8 cellular contexts compared by ENCODE assay signal in genomic region chr3:71130516-71131384, GRCh38.
A peak's percentile ranks its signal among the peaks of the same experiment; 100 is the strongest.
DNase-seq lines count a peak whose midpoint lies in the region; ATAC-seq, FAIRE-seq and TF ChIP-seq lines count a peak whose summit lies in the region.

No MANE protein-coding gene starts in this region.

- TF ChIP-seq CTCF in AG09309 (IDR thresholded peaks at IDR 0.05; ENCODE audit: control insufficient read depth, insufficient read depth, low read depth, low read length, missing control alignments) (no peak), body of pancreas (IDR thresholded peaks at IDR 0.05) (no peak)

- DNase-seq in AG09309 (ENCODE audit: low read depth): peak; percentile 29
- DNase-seq in T-helper 9 cell: peak; percentile 54
- DNase-seq in body of pancreas: peak; percentile 59 to 77 (median 68)
- DNase-seq in small intestine: peak; percentile 84
- DNase-seq in DMS 273 treated with DMSO at 0.1 percent for 48 hours (lab: John Stamatoyannopoulos, UW): no peak

- H3K36me3 ChIP-seq in body of pancreas (replicated peaks in 1 of 2; ENCODE audit: insufficient read depth in 1 of 2, low read depth in 2 of 2) (no peaks in the 10 kb centered on the region), small intestine (ENCODE audit: control insufficient read depth in 2 of 2, insufficient read depth in 2 of 2, low read length in 2 of 2) (no peaks in the 10 kb centered on the region)

- H3K4me1 ChIP-seq in body of pancreas: peaks cover 68% of the 10 kb centered on the region
- peaks cover 17 to 36% of the 10 kb centered on the region in 2 donors for H3K4me1 ChIP-seq in small intestine (ENCODE audit: control insufficient read depth in 2 of 2, insufficient read depth in 1 of 2, low read depth in 1 of 2, low read length in 1 of 2)

- no peak for FAIRE-seq in small intestine (lab: Jason Lieb, UNC)

- H3K4me3 ChIP-seq in AG09309 (ENCODE audit: control insufficient read depth, low read depth, low read length): peak overlapping the region; percentile 44
- peak overlapping the region; percentile 24 to 33 for H3K4me3 ChIP-seq in body of pancreas
- H3K4me3 ChIP-seq in iPS-18c (ENCODE audit: insufficient read depth, low read depth, low read length): 0 out of 2 replicates have a peak overlapping the region, but pooled peaks have one; percentile 15
- H3K4me3 ChIP-seq in small intestine (ENCODE audit: low read depth in 1 of 2, low read length in 2 of 2): peak overlapping the region; percentile 49 to 68

- H3K27ac Mint-ChIP-seq in IgD-negative memory B cell: peak overlapping the region; percentile 90 to 97 (median 94)

- H3K9me3 ChIP-seq in body of pancreas (no peaks in the 10 kb centered on the region), iPS-18c (ENCODE audit: control insufficient read depth, insufficient read depth, low read length) (no peaks in the 10 kb centered on the region), small intestine (ENCODE audit: control insufficient read depth, low read depth) (no peaks in the 10 kb centered on the region)

- H3K27ac ChIP-seq in body of pancreas: peak overlapping the region; percentile 68 to 87 (median 84)
- H3K27ac ChIP-seq in small intestine (ENCODE audit: low read depth in 1 of 2, low read length in 1 of 2): peak overlapping the region; percentile 87 to 97

- H3K27me3 ChIP-seq in body of pancreas (no peaks in the 10 kb centered on the region), small intestine (ENCODE audit: control insufficient read depth in 2 of 2, insufficient read depth in 2 of 2, low read length in 2 of 2) (no peaks in the 10 kb centered on the region)

- TF ChIP-seq POLR2A in body of pancreas (IDR thresholded peaks at IDR 0.05): peak in 2 of 3 donors; percentile 60 to 72

- peaks cover 4% of the 10 kb centered on the region for H3K27me3 Mint-ChIP-seq in IgD-negative memory B cell

- H3K4me1 Mint-ChIP-seq in IgD-negative memory B cell: peaks cover 33 to 44% (median 36%) of the 10 kb centered on the region in 3 donors

- peak overlapping the region; percentile 89 to 95 (median 93) for H3K4me3 Mint-ChIP-seq in IgD-negative memory B cell

- WGBS in body of pancreas, 2 donors: 6 to 7% methylated on average over 19 of the region's 19 CpGs
- WGBS in small intestine, 3 donors: 7 to 12% (median 10%) methylated on average over 19 of the region's 19 CpGs

- intact Hi-C loops in body of pancreas (cut with DNase I): no loop called here

- peak; percentile 79 for ATAC-seq in GM19395 (IDR thresholded peaks at IDR 0.05; ENCODE audit: unreplicated experiment)
- ATAC-seq in body of pancreas: peak; percentile 60

- H3K36me3 Mint-ChIP-seq in IgD-negative memory B cell: peaks cover 2% of the 10 kb centered on the region

- H3K9me3 Mint-ChIP-seq in IgD-negative memory B cell: no peaks in the 10 kb centered on the region
